8 cellular contexts compared by ENCODE assay signal in genomic region chr5:67315082-67315801, GRCh38.
DNase-seq lines count a peak whose midpoint lies in the region; ATAC-seq and TF ChIP-seq lines count a peak whose summit lies in the region.

No MANE protein-coding gene starts in this region.

- intact Hi-C loops in activated T-helper 2 cell treated with anti-CD3 and anti-CD28 coated beads, Interferon-gamma antibody, Interleukin-2, Interleukin-4, amounts not matched to agents 10 μg/mL and 5 μg/mL and 100 μg/mL, durations not matched to agents 14 hours and 24 hours and 36 hours (cut with micrococcal nuclease): no loop called here

- H3K27ac Mint-ChIP-seq in activated T-helper 2 cell treated with anti-CD3 and anti-CD28 coated beads, Interferon-gamma antibody, Interleukin-2, Interleukin-4, amounts not matched to agents 10 μg/mL and 5 μg/mL and 100 μg/mL, durations not matched to agents 14 hours and 24 hours and 36 hours: no peak overlapping the region

- ATAC-seq in thoracic aorta (ENCODE audit: insufficient number of reproducible peaks, low FRiP score, low read depth) (peak; percentile 81), HG03095 (IDR thresholded peaks at IDR 0.05; ENCODE audit: unreplicated experiment) (no peak), HG03135 (IDR thresholded peaks at IDR 0.05; ENCODE audit: unreplicated experiment) (no peak), HG02678 (IDR thresholded peaks at IDR 0.05; ENCODE audit: unreplicated experiment) (no peak)

- H3K27ac ChIP-seq in thoracic aorta: peak overlapping the region; percentile 53 to 82

- H3K36me3 Mint-ChIP-seq in activated T-helper 2 cell treated with anti-CD3 and anti-CD28 coated beads, Interferon-gamma antibody, Interleukin-2, Interleukin-4, amounts not matched to agents 10 μg/mL and 5 μg/mL and 100 μg/mL, durations not matched to agents 14 hours and 24 hours and 36 hours (ENCODE audit: low read depth): no peaks in the 10 kb centered on the region

- peaks cover 4% of the 10 kb centered on the region for H3K27me3 Mint-ChIP-seq in activated T-helper 2 cell treated with anti-CD3 and anti-CD28 coated beads, Interferon-gamma antibody, Interleukin-2, Interleukin-4, amounts not matched to agents 10 μg/mL and 5 μg/mL and 100 μg/mL, durations not matched to agents 14 hours and 24 hours and 36 hours (ENCODE audit: low read depth)

- no peaks in the 10 kb centered on the region for H3K9me3 ChIP-seq in thoracic aorta

- H3K4me3 Mint-ChIP-seq in activated T-helper 2 cell treated with anti-CD3 and anti-CD28 coated beads, Interferon-gamma antibody, Interleukin-2, Interleukin-4, amounts not matched to agents 10 μg/mL and 5 μg/mL and 100 μg/mL, durations not matched to agents 14 hours and 24 hours and 36 hours (ENCODE audit: low read depth): no peak overlapping the region

- H3K4me3 ChIP-seq in thoracic aorta: peak overlapping the region; percentile 30

- H3K27me3 ChIP-seq in thoracic aorta (replicated peaks; ENCODE audit: insufficient read depth): no peaks in the 10 kb centered on the region

- H3K9me3 Mint-ChIP-seq in activated T-helper 2 cell treated with anti-CD3 and anti-CD28 coated beads, Interferon-gamma antibody, Interleukin-2, Interleukin-4, amounts not matched to agents 10 μg/mL and 5 μg/mL and 100 μg/mL, durations not matched to agents 14 hours and 24 hours and 36 hours: peaks cover 3% of the 10 kb centered on the region

- no peaks in the 10 kb centered on the region for H3K36me3 ChIP-seq in thoracic aorta

- no peak for TF ChIP-seq CTCF in thoracic aorta (IDR thresholded peaks at IDR 0.05)

- DNase-seq in LHCN-M2 (ENCODE audit: low read depth): peak; percentile 73
- peak; percentile 38 for DNase-seq in cerebellar cortex (ENCODE audit: low spot score)
- peak; percentile 81 for DNase-seq in kidney glomerular epithelial cell (lab: John Stamatoyannopoulos, UW)
- peak; percentile 17 for DNase-seq in thoracic aorta (ENCODE audit: low spot score)
- DNase-seq in activated T-helper 2 cell treated with anti-CD3 and anti-CD28 coated beads, Interferon-gamma antibody, Interleukin-2, Interleukin-4, amounts not matched to agents 10 μg/mL and 5 μg/mL and 100 μg/mL, durations not matched to agents 14 hours and 24 hours and 36 hours (ENCODE audit: low spot score): no peak

- peaks cover 8 to 13% of the 10 kb centered on the region in 2 donors for H3K4me1 ChIP-seq in thoracic aorta (ENCODE audit: control insufficient read depth in 1 of 2, low read depth in 2 of 2)

- no peaks in the 10 kb centered on the region for H3K4me1 Mint-ChIP-seq in activated T-helper 2 cell treated with anti-CD3 and anti-CD28 coated beads, Interferon-gamma antibody, Interleukin-2, Interleukin-4, amounts not matched to agents 10 μg/mL and 5 μg/mL and 100 μg/mL, durations not matched to agents 14 hours and 24 hours and 36 hours (ENCODE audit: low read depth)
